In genomic region chr20:16554766-16555543, GRCh38 we compare ENCODE assay signal across 3 cellular contexts.
TF ChIP-seq lines count a peak whose summit lies in the region.

No MANE protein-coding gene starts in this region.

TF ChIP-seq in IMR-90, 13 proteins besides CTCF, POLR2A, EP300 and RAD21:
- no peak for TF ChIP-seq BHLHE40 (IDR thresholded peaks at IDR 0.05; ENCODE audit: low read depth, low read length)
- no peak for TF ChIP-seq FOS (IDR thresholded peaks at IDR 0.05; ENCODE audit: low read depth, low read length)
- no peak for TF ChIP-seq CHD1 (IDR thresholded peaks at IDR 0.05; ENCODE audit: low read depth, low read length)
- no peak for TF ChIP-seq RFX5 (IDR thresholded peaks at IDR 0.05; ENCODE audit: low read depth, low read length)
- no peak for TF ChIP-seq NFE2L2 (IDR thresholded peaks at IDR 0.05; ENCODE audit: low read depth, low read length)
- TF ChIP-seq USF2 (IDR thresholded peaks at IDR 0.05; ENCODE audit: low read depth, low read length) = no peak
- no peak for TF ChIP-seq ELK1 (IDR thresholded peaks at IDR 0.05; ENCODE audit: borderline replicate concordance, low read depth, low read length)
- TF ChIP-seq CEBPB (IDR thresholded peaks at IDR 0.05; ENCODE audit: low read depth, low read length) = no peak
- no peak for TF ChIP-seq MXI1 (IDR thresholded peaks at IDR 0.05; ENCODE audit: borderline replicate concordance, low read depth, low read length)
- TF ChIP-seq MAFK (IDR thresholded peaks at IDR 0.05; ENCODE audit: low read depth, low read length) = no peak
- TF ChIP-seq SMC3 (IDR thresholded peaks at IDR 0.05; ENCODE audit: low read depth, low read length) = no peak
- TF ChIP-seq MAZ (IDR thresholded peaks at IDR 0.05; ENCODE audit: borderline replicate concordance, low read depth, low read length) = no peak
- TF ChIP-seq RCOR1 (IDR thresholded peaks at IDR 0.05; ENCODE audit: insufficient replicate concordance, low read length) = no peak

TF ChIP-seq in HepG2, 621 proteins besides CTCF, POLR2A, EP300 and RAD21:
- TF ChIP-seq ZNF225 (CRISPR knock-in tag; IDR thresholded peaks at IDR 0.05) (0 out of 2 replicates have a peak, but pooled peaks have one; percentile 28), SALL1 (CRISPR knock-in tag; IDR thresholded peaks at IDR 0.05) (no peak)

TF ChIP-seq in WTC11, 78 proteins besides CTCF, POLR2A, EP300 and RAD21:
- TF ChIP-seq IRF2 (CRISPR knock-in tag; IDR thresholded peaks at IDR 0.05; ENCODE audit: borderline replicate concordance, low read depth) (no peak), TEAD4 (CRISPR knock-in tag; IDR thresholded peaks at IDR 0.05) (no peak), ZBTB43 (CRISPR knock-in tag; IDR thresholded peaks at IDR 0.05) (no peak)
